ENCODE assay signal across 28 cellular contexts in the genomic region with DNA sequence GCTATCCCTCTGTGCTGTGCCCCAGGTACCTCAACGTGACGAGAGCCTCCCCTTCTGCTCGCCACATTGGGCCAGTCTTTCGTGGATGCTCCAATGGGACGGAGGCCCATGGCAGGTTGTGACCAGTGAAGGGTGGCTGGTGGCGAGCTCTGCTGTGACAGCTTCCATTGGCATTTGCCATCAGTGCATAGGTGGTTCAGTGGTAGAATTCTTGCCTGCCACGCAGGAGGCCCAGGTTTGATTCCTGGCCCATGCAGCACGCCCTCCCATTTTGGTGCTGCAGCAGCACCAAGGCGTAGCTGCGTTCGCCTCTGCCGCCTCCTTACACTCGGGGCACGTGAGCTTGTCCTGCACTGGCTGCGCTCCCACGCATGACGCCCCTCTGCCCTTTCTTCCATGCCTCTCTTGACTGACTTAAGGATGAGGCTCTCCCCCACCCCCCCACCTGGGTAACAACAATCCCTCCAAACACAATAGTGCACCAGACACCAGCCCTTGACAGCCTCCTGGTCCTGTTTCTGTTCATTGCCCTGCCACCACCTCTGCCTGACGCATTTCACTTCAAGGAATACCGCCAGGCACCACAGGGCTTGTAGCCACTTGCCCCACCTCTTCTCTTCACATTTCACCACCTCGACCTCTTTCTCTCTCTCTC. TPM values are rescaled to one million over a fixed set of nuclear protein-coding genes. Genes with fewer than 3 reads are reported as not detected.
DNase-seq lines count a peak whose midpoint lies in the region; ATAC-seq, FAIRE-seq and TF ChIP-seq lines count a peak whose summit lies in the region.
"Had no signal": no experiment of that assay in that cellular context is flagged by ENCODE, and none has a peak within 500 bp of the region (broad histone marks: within the 10 kb centered on the region; RNA-seq: fewer than 3 reads in every experiment).

No MANE protein-coding gene starts in this region.

- H3K4me3 ChIP-seq in Panc1 (ENCODE audit: low read depth in 2 of 2, low read length in 2 of 2) (no peak overlapping the region; a peak in 1 of 4 replicates), bronchial epithelial cell (ENCODE audit: low read depth, low read length) (no peak overlapping the region), keratinocyte (ENCODE audit: control insufficient read depth in 2 of 3, extremely low read depth in 1 of 3, insufficient read depth in 2 of 3, low read depth in 1 of 3, low read length in 3 of 3) (no peak overlapping the region), hepatocyte (no peak overlapping the region)
- H3K4me3 ChIP-seq: BLaER1, MG63, Peyer's patch, SJSA1 had no signal

- TF ChIP-seq CTCF in Panc1 (IDR thresholded peaks at IDR 0.05) (no peak), bronchial epithelial cell (IDR thresholded peaks at IDR 0.05; ENCODE audit: insufficient read depth, low read length, severe bottlenecking) (no peak), keratinocyte (optimal IDR thresholded peaks at IDR 0.05 in 1 of 3, IDR thresholded peaks at IDR 0.05 in 1 of 3, conservative IDR thresholded peaks at IDR 0.05 in 1 of 3; ENCODE audit: extremely low read depth in 1 of 3, insufficient read depth in 2 of 3, low read length in 3 of 3) (no peak), hepatocyte (IDR thresholded peaks at IDR 0.05; ENCODE audit: poor library complexity) (no peak)

- H3K4me1 ChIP-seq in Panc1 (ENCODE audit: control insufficient read depth, insufficient read depth, low read length) (no peaks in the 10 kb centered on the region; the same call in 1 of the 2 replicates), keratinocyte (ENCODE audit: control insufficient read depth, extremely low read depth, insufficient read depth, low read length) (peaks cover 21% of the 10 kb centered on the region), hepatocyte (ENCODE audit: insufficient read depth) (no peaks in the 10 kb centered on the region)
- H3K4me1 ChIP-seq: BLaER1, Peyer's patch, SJSA1 had no signal

- H3K27ac ChIP-seq in Panc1 (ENCODE audit: low read length) (no peak overlapping the region), keratinocyte (ENCODE audit: control insufficient read depth, insufficient read depth, low read length) (no peak overlapping the region), hepatocyte (no peak overlapping the region)
- H3K27ac ChIP-seq: BLaER1, Peyer's patch, SJSA1 had no signal

- CTCF ChIA-PET in Panc1 (lab: Charles Lee), result no interaction called here

- in situ Hi-C loops in Panc1 (cut with HindIII; ENCODE audit: low pct_unique_long_range_greater_than_20kb, low sequenced_read_pairs), result no loop called here

- no peaks in the 10 kb centered on the region for H4K20me1 ChIP-seq in keratinocyte (ENCODE audit: control insufficient read depth, extremely low read depth, insufficient read depth, low read length)
- no peaks in the 10 kb centered on the region for H4K20me1 ChIP-seq in hepatocyte (ENCODE audit: insufficient read depth, poor library complexity, severe bottlenecking)
- H4K20me1 ChIP-seq: BLaER1 had no signal

- POLR2A ChIA-PET in Panc1 (lab: Charles Lee), result no interaction called here

- H2AFZ ChIP-seq in keratinocyte (ENCODE audit: control insufficient read depth, low read length) (no peak overlapping the region), hepatocyte (no peak overlapping the region)

- no peaks in the 10 kb centered on the region for H3K9me2 ChIP-seq in hepatocyte (replicated peaks; ENCODE audit: insufficient read depth)

- intact Hi-C loops in Panc1 (cut with micrococcal nuclease; ENCODE audit: unreplicated experiment), result loop anchor here (10.0 kb wide), 1 partner anchor 264 kb away; a partner anchor contains a TSS

- no peaks in the 10 kb centered on the region for H3K9me1 ChIP-seq in keratinocyte (ENCODE audit: control insufficient read depth, extremely low read depth, insufficient read depth, low read length)

- peak; percentile 86 for ATAC-seq in Panc1
- ATAC-seq: HCT116, Right ventricle myocardium inferior had no signal

- no peak for FAIRE-seq in bronchial epithelial cell (lab: Jason Lieb, UNC)
- no peak for FAIRE-seq in keratinocyte (lab: Jason Lieb, UNC)
- FAIRE-seq: GM19239 had no signal

- dilution Hi-C loops in keratinocyte (cut with MboI; ENCODE audit: extremely low pct_ligation_motif_present, low sequenced_read_pairs), result no loop called here

- H3K27me3 ChIP-seq in Panc1 (ENCODE audit: control insufficient read depth, insufficient read depth, low read length) (peaks cover 8% of the 10 kb centered on the region), bronchial epithelial cell (ENCODE audit: control insufficient read depth, insufficient read depth, low read length) (no peaks in the 10 kb centered on the region), keratinocyte (ENCODE audit: control insufficient read depth, extremely low read depth, insufficient read depth, low read length) (no peaks in the 10 kb centered on the region), hepatocyte (peaks cover 34% of the 10 kb centered on the region)
- H3K27me3 ChIP-seq: BLaER1, MG63, Peyer's patch had no signal

- DNase-seq in Daoy (ENCODE audit: low read depth), result peak; percentile 67
- peak; percentile 54 for DNase-seq in Panc1 (ENCODE audit: low read depth, low spot score)
- peak; percentile 83 for DNase-seq in bronchial epithelial cell (ENCODE audit: low read depth)
- DNase-seq in keratinocyte (ENCODE audit: low read depth, low spot score), result peak; percentile 68
- DNase-seq in iPS-NIHi11 (ENCODE audit: low spot score), result no peak
- no peak for DNase-seq in hepatocyte (ENCODE audit: low spot score)
- no peak for DNase-seq in LoVo (ENCODE audit: low spot score)
- DNase-seq: ACHN; CD4-positive, alpha-beta T cell; COR-L47; DMS153; EL; GF-D8; GOT3; Karpas-422; MG63; NCI-H1048; NCI-H146; NCI-H2029; NCI-H226; NCI-H510A treated with DMSO at 0.1 percent for 48 hours; NCI-H82; Peyer's patch had no signal

- no peaks in the 10 kb centered on the region for H3K79me2 ChIP-seq in keratinocyte (ENCODE audit: control insufficient read depth, insufficient read depth, low read length)
- no peaks in the 10 kb centered on the region for H3K79me2 ChIP-seq in hepatocyte

- peak overlapping the region; percentile 69 for H3K4me2 ChIP-seq in keratinocyte (ENCODE audit: control insufficient read depth, extremely low read depth, insufficient read depth, low read depth, low read length)
- no peak overlapping the region for H3K4me2 ChIP-seq in hepatocyte
- H3K4me2 ChIP-seq: BLaER1 had no signal

- H3K36me3 ChIP-seq in Panc1 (ENCODE audit: control insufficient read depth, insufficient read depth, low read length) (no peaks in the 10 kb centered on the region), bronchial epithelial cell (ENCODE audit: control insufficient read depth, insufficient read depth, low read length) (no peaks in the 10 kb centered on the region), keratinocyte (ENCODE audit: control insufficient read depth in 2 of 2, extremely low read depth in 1 of 2, insufficient read depth in 2 of 2, low read length in 2 of 2) (no peaks in the 10 kb centered on the region), hepatocyte (replicated peaks; ENCODE audit: insufficient read depth, low read depth) (no peaks in the 10 kb centered on the region)
- H3K36me3 ChIP-seq: BLaER1, MG63, Peyer's patch, SJSA1 had no signal

- BruUV-seq in Panc1 (replicated peaks; lab: Mats Ljungman, UMichigan), result no TSS peak

- WGBS in hepatocyte (ENCODE audit: low lambda C conversion rate, missing lambda C conversion rate), result 76% methylated on average over 20 of the region's 20 CpGs

- no peak overlapping the region for H3K9ac ChIP-seq in keratinocyte (ENCODE audit: control insufficient read depth, extremely low read depth, insufficient read depth, low read length)
- H3K9ac ChIP-seq: BLaER1 had no signal

- H3K9me3 ChIP-seq in Panc1 (ENCODE audit: control insufficient read depth, insufficient read depth, low read depth, low read length) (no peaks in the 10 kb centered on the region), keratinocyte (ENCODE audit: control insufficient read depth, low read depth, low read length) (no peaks in the 10 kb centered on the region), hepatocyte (ENCODE audit: low read depth) (no peaks in the 10 kb centered on the region)
- H3K9me3 ChIP-seq: Peyer's patch, SJSA1 had no signal

RNA-seq across cellular contexts. Expression of a gene that starts 24.7 kb away (rescaled TPM):
- not detected in 2 replicates for total RNA-seq in Daoy (2014; rRNA removed; shearing (Covaris generic))
- total RNA-seq in Panc1 (2021; ENCODE audit: unreplicated experiment) (0.28 TPM), bronchial epithelial cell (not detected in 2 replicates), hepatocyte (3.6 TPM in 2 replicates)
- not detected for polyA plus RNA-seq in Panc1 (2012; ENCODE audit: insufficient read length)
- polyA plus RNA-seq in keratinocyte (0.08 TPM in 1 of 3 replicates, not detected in the others), hepatocyte (0.64 and 1.0 TPM in 2 replicates)
- polyA plus RNA-seq in keratinocyte (2011; ENCODE audit: low read depth), result not detected
- 0.02 TPM in 1 of 2 replicates, not detected in the other for polyA plus RNA-seq in keratinocyte (2011; cell fraction: cytosol; rRNA removed)
- polyA plus RNA-seq in keratinocyte (2011; cell fraction: nucleus; rRNA removed), result 0.08 TPM in 1 of 2 replicates, not detected in the other
- not detected in 2 replicates for polyA plus RNA-seq in keratinocyte (2012; ENCODE audit: low replicate concordance)
- not detected in 3 replicates for polyA minus RNA-seq in keratinocyte
- polyA minus RNA-seq in keratinocyte (2011; cell fraction: cytosol; rRNA and poly(A)+ RNA removed), result not detected
- not detected in 2 replicates for polyA minus RNA-seq in keratinocyte (2011; cell fraction: nucleus; rRNA and poly(A)+ RNA removed)

RNA-seq across cellular contexts. Expression of a gene that starts 43.8 kb away (rescaled TPM):
- total RNA-seq in Daoy (2014; rRNA removed; shearing (Covaris generic)), result 0.29 and 0.48 TPM in 2 replicates
- 0.44 TPM for total RNA-seq in Panc1 (2021; ENCODE audit: unreplicated experiment)
- 0.42 TPM for polyA plus RNA-seq in Panc1 (2012; ENCODE audit: insufficient read length)
- total RNA-seq in bronchial epithelial cell, result 1.6 and 1.7 TPM in 2 replicates
- polyA plus RNA-seq in keratinocyte, result 0.26 to 0.31 TPM (median 0.27 TPM) in 3 replicates
- 5.5 TPM for polyA plus RNA-seq in keratinocyte (2011; ENCODE audit: low read depth)
- 0.09 and 0.10 TPM in 2 replicates for polyA plus RNA-seq in keratinocyte (2011; cell fraction: cytosol; rRNA removed)
- polyA plus RNA-seq in keratinocyte (2011; cell fraction: nucleus; rRNA removed), result 0.33 and 0.51 TPM in 2 replicates
- 0.60 and 8.0 TPM in 2 replicates for polyA plus RNA-seq in keratinocyte (2012; ENCODE audit: low replicate concordance)
- 0.58 to 0.66 TPM in 2 of 3 replicates, not detected in the other for polyA minus RNA-seq in keratinocyte
- 0.77 TPM for polyA minus RNA-seq in keratinocyte (2011; cell fraction: cytosol; rRNA and poly(A)+ RNA removed)
- polyA minus RNA-seq in keratinocyte (2011; cell fraction: nucleus; rRNA and poly(A)+ RNA removed), result 0.62 and 0.74 TPM in 2 replicates
- total RNA-seq in hepatocyte, result 0.50 and 1.1 TPM in 2 replicates
- polyA plus RNA-seq in hepatocyte, result 0.41 and 13.2 TPM in 2 replicates

Comparison
In these comparisons a context has a peak if more than half of its experiments do, and no peak if none do; other contexts are left out.
1. DNase-seq: peak in Daoy (single experiment), Panc1 (single experiment), bronchial epithelial cell (single experiment) and keratinocyte (single experiment); none in iPS-NIHi11 (single experiment), hepatocyte (single experiment) and LoVo (single experiment).